Comparison of ENCODE assay signal across 11 cellular contexts in genomic region chr22:20154602-20155183, GRCh38. TPM values are rescaled to one million over a fixed set of nuclear protein-coding genes. Genes with fewer than 3 reads are reported as not detected.
A peak's percentile ranks its signal among the peaks of the same experiment; 100 is the strongest.
DNase-seq lines count a peak whose midpoint lies in the region; ATAC-seq, FAIRE-seq and TF ChIP-seq lines count a peak whose summit lies in the region.
"Had no signal": no experiment of that assay in that cellular context is flagged by ENCODE, and none has a peak within 500 bp of the region (broad histone marks: within the 10 kb centered on the region; RNA-seq: fewer than 3 reads in every experiment).

No MANE protein-coding gene starts in this region.

- DNase-seq in AG09309 (ENCODE audit: low read depth): no peak
- no peak for DNase-seq in GM12864 (ENCODE audit: low read depth)
- no peak for DNase-seq in T-helper 17 cell
- DNase-seq in left colon: peak in 1 of 2 donors; percentile 52
- DNase-seq in activated naive CD4-positive, alpha-beta T cell treated with anti-CD3 and anti-CD28 coated beads, Interleukin-2, amount 50 U/mL, for 16 hours: no peak
- no peak for DNase-seq in kidney
- no peak for DNase-seq in mesothelial cell of epicardium (ENCODE audit: low spot score in 2 of 2, unreplicated experiment in 2 of 2)
- DNase-seq: sigmoid colon had no signal

- H3K27ac Mint-ChIP-seq in T-helper 17 cell: no peak overlapping the region
- H3K27ac Mint-ChIP-seq in mesothelial cell of epicardium: no peak overlapping the region
- H3K27ac Mint-ChIP-seq: activated naive CD8-positive, alpha-beta T cell; dendritic cell treated with granulocyte-macrophage colony-stimulating factor and Interleukin-4, amounts not matched to agents 40 ng/mL and 50 ng/mL, for 4 days had no signal

- no peak overlapping the region for H3K27ac ChIP-seq in kidney (ENCODE audit: low read depth in 2 of 2, low read length in 2 of 2)
- H3K27ac ChIP-seq: sigmoid colon had no signal

- H3K9me3 ChIP-seq in T-helper 17 cell (ENCODE audit: control insufficient read depth, low read length, poor library complexity, severe bottlenecking) (no peaks in the 10 kb centered on the region), kidney (ENCODE audit: control insufficient read depth in 1 of 2, low read length in 2 of 2) (no peaks in the 10 kb centered on the region)
- H3K9me3 ChIP-seq: sigmoid colon had no signal

- H3K36me3 ChIP-seq in kidney (ENCODE audit: control insufficient read depth in 1 of 2, insufficient read depth in 2 of 2, low read length in 2 of 2): no peaks in the 10 kb centered on the region
- H3K36me3 ChIP-seq: sigmoid colon had no signal

- FAIRE-seq in kidney (lab: Jason Lieb, UNC): no peak

- TF ChIP-seq CTCF in AG09309 (IDR thresholded peaks at IDR 0.05; ENCODE audit: control insufficient read depth, insufficient read depth, low read depth, low read length, missing control alignments) (no peak), GM12864 (IDR thresholded peaks at IDR 0.05; ENCODE audit: low read depth, low read length, missing control alignments) (peak; percentile 26), kidney (IDR thresholded peaks at IDR 0.05; ENCODE audit: borderline replicate concordance, extremely low read depth, insufficient read depth) (no peak), mesothelial cell of epicardium (IDR thresholded peaks at IDR 0.05; ENCODE audit: unreplicated experiment) (no peak)

- H3K4me1 Mint-ChIP-seq in T-helper 17 cell: peaks cover 4% of the 10 kb centered on the region
- H3K4me1 Mint-ChIP-seq in mesothelial cell of epicardium: peaks cover 3% of the 10 kb centered on the region

- H3K4me3 ChIP-seq in AG09309 (ENCODE audit: control insufficient read depth, low read depth, low read length) (peak overlapping the region; percentile 23), GM12864 (ENCODE audit: low read depth, low read length) (no peak overlapping the region), kidney (ENCODE audit: low read length in 2 of 2) (no peak overlapping the region)
- H3K4me3 ChIP-seq: sigmoid colon had no signal

- H3K27me3 Mint-ChIP-seq in T-helper 17 cell (no peaks in the 10 kb centered on the region), mesothelial cell of epicardium (ENCODE audit: low read depth) (peaks cover 8% of the 10 kb centered on the region)
- H3K27me3 Mint-ChIP-seq: activated naive CD8-positive, alpha-beta T cell had no signal

- H3K36me3 Mint-ChIP-seq in T-helper 17 cell (ENCODE audit: low read depth) (no peaks in the 10 kb centered on the region), mesothelial cell of epicardium (no peaks in the 10 kb centered on the region)
- H3K36me3 Mint-ChIP-seq: activated naive CD8-positive, alpha-beta T cell had no signal

- H3K4me3 Mint-ChIP-seq in T-helper 17 cell: peak overlapping the region; percentile 31
- H3K4me3 Mint-ChIP-seq in mesothelial cell of epicardium: no peak overlapping the region
- H3K4me3 Mint-ChIP-seq: activated naive CD8-positive, alpha-beta T cell; dendritic cell treated with granulocyte-macrophage colony-stimulating factor and Interleukin-4, amounts not matched to agents 40 ng/mL and 50 ng/mL, for 4 days had no signal

- H3K4me1 ChIP-seq in kidney (ENCODE audit: control insufficient read depth in 1 of 2, insufficient read depth in 1 of 2, low read depth in 1 of 2, low read length in 2 of 2): no peaks in the 10 kb centered on the region

- intact Hi-C loops in left colon (cut with DNase I, micrococcal nuclease) (loop anchor here (5.0 kb wide), 3 partner anchors 113 to 133 kb away; partner anchors contain the start of gene RTN4R (in 1 of the 2)), kidney (cut with DNase I) (loop anchor here (10.0 kb wide), 1 partner anchor 140 kb away; no protein-coding TSS in a partner anchor)

- ATAC-seq in T-helper 17 cell (no peak), left colon (peak; percentile 72), GM21381 (IDR thresholded peaks at IDR 0.05; ENCODE audit: unreplicated experiment) (no peak)

- no peaks in the 10 kb centered on the region for H3K9me3 Mint-ChIP-seq in mesothelial cell of epicardium
- H3K9me3 Mint-ChIP-seq: dendritic cell treated with granulocyte-macrophage colony-stimulating factor and Interleukin-4, amounts not matched to agents 40 ng/mL and 50 ng/mL, for 4 days had no signal

- no peak overlapping the region for H3K9ac ChIP-seq in kidney (ENCODE audit: low read length in 2 of 2)

RNA-seq across cellular contexts. Expression of gene CCDC188, which starts 3.8 kb away (rescaled TPM):
- 1 to 10 TPM in 1 of 2 donors, not detected in 1; 1.5 TPM for total RNA-seq in T-helper 17 cell
- 1 to 10 TPM in 1 of 2 donors, under 1 TPM in 1; 0.58 to 1.5 TPM for total RNA-seq in left colon
- 2.8 TPM for total RNA-seq in kidney
- 0.54 TPM for polyA plus RNA-seq in kidney (ENCODE audit: insufficient read depth, low read depth, low replicate concordance)
- total RNA-seq in mesothelial cell of epicardium: not detected in 3 replicates

RNA-seq across cellular contexts. Expression of gene ZDHHC8, which starts 23.1 kb away (rescaled TPM):
- total RNA-seq in T-helper 17 cell: 10 to 100 TPM; 60.1 to 75.8 TPM
- 10 to 100 TPM; 36.9 to 37.0 TPM for total RNA-seq in left colon
- 57.1 TPM for total RNA-seq in kidney
- polyA plus RNA-seq in kidney (ENCODE audit: insufficient read depth, low read depth, low replicate concordance): 18.8 TPM
- total RNA-seq in mesothelial cell of epicardium: 82.4 to 86.2 TPM (median 82.4 TPM) in 3 replicates

RNA-seq across cellular contexts. Expression of gene TRMT2A, which starts 37.7 kb away (rescaled TPM):
- total RNA-seq in T-helper 17 cell (10 to 100 TPM; 77.1 to 85.5 TPM), left colon (10 to 100 TPM; 33.3 to 36.4 TPM), kidney (50.0 TPM), mesothelial cell of epicardium (68.7 to 78.1 TPM (median 76.0 TPM) in 3 replicates)
- polyA plus RNA-seq in kidney (ENCODE audit: insufficient read depth, low read depth, low replicate concordance): 37.3 TPM

RNA-seq across cellular contexts. Expression of gene RANBP1, which starts 38.8 kb away (rescaled TPM):
- total RNA-seq in T-helper 17 cell (10 to 100 TPM; 65.7 to 75.2 TPM), left colon (10 to 100 TPM; 57.2 to 80.3 TPM), kidney (67.2 TPM), mesothelial cell of epicardium (154 to 155 TPM (median 154 TPM) in 3 replicates)
- polyA plus RNA-seq in kidney (ENCODE audit: insufficient read depth, low read depth, low replicate concordance): 80.5 TPM
